ENCODE assay signal across 13 cellular contexts in genomic region chr17:5555254-5555653, GRCh38. TPM values are rescaled to one million over a fixed set of nuclear protein-coding genes. Genes with fewer than 3 reads are reported as not detected.
A peak's percentile ranks its signal among the peaks of the same experiment; 100 is the strongest.
DNase-seq lines count a peak whose midpoint lies in the region; ATAC-seq and TF ChIP-seq lines count a peak whose summit lies in the region.
"Had no signal": no experiment of that assay in that cellular context is flagged by ENCODE, and none has a peak within 500 bp of the region (broad histone marks: within the 10 kb centered on the region; RNA-seq: fewer than 3 reads in every experiment).

No MANE protein-coding gene starts in this region.

- ATAC-seq in HG03097 (IDR thresholded peaks at IDR 0.05; ENCODE audit: low FRiP score, unreplicated experiment) (no peak), GM21526 (IDR thresholded peaks at IDR 0.05; ENCODE audit: low FRiP score, unreplicated experiment) (no peak)
- ATAC-seq: stimulated activated naive CD8-positive, alpha-beta T cell treated with anti-CD3 and anti-CD28 coated beads, Interleukin-15, amount 100 ng/mL, for 72 hours had no signal

- H3F3A ChIP-seq in GM23248 (ENCODE audit: insufficient read depth) = peaks cover 5% of the 10 kb centered on the region; the same call in 1 of the 2 replicates

- peak overlapping the region; percentile 30; the same call in 1 of the 2 replicates for H3K9ac ChIP-seq in GM23248

- DNase-seq in AG08396 (ENCODE audit: low spot score) = peak; percentile 28
- peak; percentile 88 for DNase-seq in GM23248
- DNase-seq in coronary artery (ENCODE audit: low spot score) = peak; percentile 41
- peak; percentile 93 for DNase-seq in kidney tubule cell (ENCODE audit: low spot score)
- DNase-seq in tibial artery = no peak
- DNase-seq in cerebellum (ENCODE audit: low spot score) = no peak
- DNase-seq: activated CD4-positive, CD25-positive, alpha-beta regulatory T cell; CD4-positive, alpha-beta memory T cell; stimulated activated CD4-positive, alpha-beta T cell treated with anti-CD3 and anti-CD28 coated beads, Interleukin-4, amount 100 ng/mL, for 4 hours; stimulated activated naive CD8-positive, alpha-beta T cell treated with anti-CD3 and anti-CD28 coated beads, Interleukin-15, amount 100 ng/mL, for 72 hours had no signal

- H3K9me3 ChIP-seq in GM23248 (ENCODE audit: low read depth) (no peaks in the 10 kb centered on the region), tibial artery (no peaks in the 10 kb centered on the region)

- WGBS in GM23248 (ENCODE audit: low coverage in 1 of 2, low lambda C conversion rate in 2 of 2, missing lambda C conversion rate in 2 of 2), 2 experiments = 58 to 61% methylated on average over 3 of the region's 3 CpGs

- H3K27ac ChIP-seq in GM23248 = peak overlapping the region; percentile 75
- no peak overlapping the region for H3K27ac ChIP-seq in coronary artery
- H3K27ac ChIP-seq in tibial artery = no peak overlapping the region
- H3K27ac ChIP-seq: cardiac muscle cell had no signal

- no peak overlapping the region for H2AFZ ChIP-seq in GM23248

- peaks cover 77% of the 10 kb centered on the region for H3K79me2 ChIP-seq in GM23248 (ENCODE audit: insufficient read depth)

- H3K4me3 ChIP-seq in GM23248 (no peak overlapping the region), coronary artery (no peak overlapping the region), tibial artery (no peak overlapping the region)
- H3K4me3 ChIP-seq: cardiac muscle cell had no signal

- no peak for TF ChIP-seq CTCF in coronary artery (IDR thresholded peaks at IDR 0.05)
- TF ChIP-seq CTCF in tibial artery (IDR thresholded peaks at IDR 0.05) = no peak

- in situ Hi-C loops in GM23248 (cut with MboI) = loop anchor here (25.0 kb wide), 1 partner anchor 93 kb away; the partner anchor contains the start of gene DHX33

- intact Hi-C loops in tibial artery (cut with DNase I; ENCODE audit: low total_unique reads) = no loop called here

- H3K36me3 ChIP-seq in GM23248 (ENCODE audit: low read depth) (peaks cover 29% of the 10 kb centered on the region), tibial artery (peaks cover 0 to 37% (median 31%) of the 10 kb centered on the region in 3 donors)
- H3K36me3 ChIP-seq: cardiac muscle cell had no signal

- H4K20me1 ChIP-seq in GM23248 (ENCODE audit: insufficient read depth) = no peaks in the 10 kb centered on the region; the same call in 1 of the 2 replicates

- no peaks in the 10 kb centered on the region for H3K9me2 ChIP-seq in GM23248 (ENCODE audit: insufficient read depth)

- H3K4me2 ChIP-seq in GM23248 (ENCODE audit: unreplicated experiment) = peak overlapping the region; percentile 28

- H3K27me3 ChIP-seq in GM23248 (replicated peaks; ENCODE audit: insufficient read depth) (no peaks in the 10 kb centered on the region), tibial artery (no peaks in the 10 kb centered on the region)
- H3K27me3 ChIP-seq: cardiac muscle cell had no signal

- H3K4me1 ChIP-seq in GM23248 (ENCODE audit: insufficient read depth) (peaks cover 21% of the 10 kb centered on the region), tibial artery (peaks cover 0 to 7% (median 2%) of the 10 kb centered on the region in 4 donors)

RNA-seq across cellular contexts. Expression of gene NLRP1, which starts 29.1 kb away (rescaled TPM):
- total RNA-seq in GM23248 (2014; rRNA removed; shearing (Covaris generic)) = 33.4 and 36.0 TPM in 2 replicates
- polyA plus RNA-seq in GM23248 (2016; fragmentation: Nextera tagmentation; extraction: Ambion mirVana) = 16.8 and 17.5 TPM in 2 replicates
- 45.3 TPM for total RNA-seq in cerebellum

Comparison
In these comparisons a context has a peak if more than half of its experiments do, and no peak if none do; other contexts are left out.
1. DNase-seq: peak in AG08396 (single experiment), GM23248 (single experiment), coronary artery (single experiment) and kidney tubule cell (single experiment); none in tibial artery (0 of 2) and cerebellum (single experiment).